ENCODE assay signal across 5 cellular contexts in the genomic region with DNA sequence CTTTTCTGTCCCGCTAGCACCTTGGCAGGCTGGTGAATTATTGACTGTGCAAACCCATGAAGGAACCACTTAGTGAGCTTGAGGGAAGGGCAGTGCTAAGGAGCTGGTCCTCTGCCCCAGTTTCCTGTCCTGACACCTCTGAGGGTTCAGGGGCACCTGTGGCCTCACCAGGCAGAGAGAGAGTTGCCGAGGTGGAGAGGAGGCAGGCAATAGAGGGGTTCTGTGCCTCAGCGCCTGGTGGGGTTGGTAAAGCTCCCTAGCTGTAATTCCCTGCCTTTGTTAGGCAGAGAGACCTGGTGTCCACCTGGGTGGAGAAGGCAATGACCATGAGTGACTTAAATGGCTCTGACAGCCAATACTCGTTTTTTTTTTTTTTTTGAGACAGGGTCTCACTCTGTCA.
"Had no signal": no experiment of that assay in that cellular context is flagged by ENCODE, and none has a peak within 500 bp of the region (broad histone marks: within the 10 kb centered on the region; RNA-seq: fewer than 3 reads in every experiment).

No MANE protein-coding gene starts in this region.

- DNase-seq: IMR-90, KBM-7, KG1 had no signal

- ATAC-seq: HepG2, K562 had no signal
